In genomic region chr1:41417746-41418145, GRCh38 we compare ENCODE assay signal across 16 cellular contexts. TPM values are rescaled to one million over a fixed set of nuclear protein-coding genes. Genes with fewer than 3 reads are reported as not detected.
A peak's percentile ranks its signal among the peaks of the same experiment; 100 is the strongest.
DNase-seq lines count a peak whose midpoint lies in the region; ATAC-seq and TF ChIP-seq lines count a peak whose summit lies in the region.
"Had no signal": no experiment of that assay in that cellular context is flagged by ENCODE, and none has a peak within 500 bp of the region (broad histone marks: within the 10 kb centered on the region; RNA-seq: fewer than 3 reads in every experiment).

No MANE protein-coding gene starts in this region.

- peaks cover 6 to 27% (median 15%) of the 10 kb centered on the region in 9 donors for H3K4me1 ChIP-seq in heart right ventricle
- peaks cover 9% of the 10 kb centered on the region for H3K4me1 ChIP-seq in osteoblast (ENCODE audit: insufficient read depth, low read length)
- peaks cover 41% of the 10 kb centered on the region for H3K4me1 ChIP-seq in vagina

- intact Hi-C loops in Right ventricle myocardium superior (cut with DNase I): loop anchor here (5.0 kb wide), 3 partner anchors 95 to 150 kb away; no protein-coding TSS in a partner anchor
- intact Hi-C loops in heart right ventricle (cut with DNase I): loop anchor here (1.0 to 10.0 kb wide), 12 partner anchors 50 to 150 kb away; partner anchors contain the start of gene FOXO6 (in 4 of the 10)
- intact Hi-C loops in vagina (cut with DNase I): loop anchor here (5.0 kb wide), 1 partner anchor 135 kb away; no protein-coding TSS in a partner anchor

- H4K20me1 ChIP-seq in osteoblast (ENCODE audit: insufficient read depth, low read length): no peaks in the 10 kb centered on the region

- H3K4me2 ChIP-seq in osteoblast (ENCODE audit: insufficient read depth, low read length): no peak overlapping the region

- H3K27me3 ChIP-seq in heart right ventricle (no peaks in the 10 kb centered on the region), osteoblast (ENCODE audit: insufficient read depth, low read length) (no peaks in the 10 kb centered on the region), vagina (no peaks in the 10 kb centered on the region)
- H3K27me3 ChIP-seq: BE2C, Peyer's patch had no signal

- H2AFZ ChIP-seq in osteoblast (ENCODE audit: low read length): peak overlapping the region; percentile 11

- no peak for TF ChIP-seq POLR2A in vagina (IDR thresholded peaks at IDR 0.05)

- H3K9me3 ChIP-seq in heart right ventricle (no peaks in the 10 kb centered on the region), osteoblast (ENCODE audit: low read depth, low read length) (no peaks in the 10 kb centered on the region), vagina (no peaks in the 10 kb centered on the region)
- H3K9me3 ChIP-seq: BE2C, left ventricle myocardium inferior, Peyer's patch, SK-N-SH, tibial artery had no signal

- WGBS in heart right ventricle, 2 donors: 63 to 75% methylated on average over 6 of the region's 6 CpGs

- DNase-seq in Right ventricle myocardium superior (peak; percentile 36), heart right ventricle (no peak), coronary artery (ENCODE audit: low spot score) (no peak), osteoblast (ENCODE audit: insufficient read length, low spot score, missing footprints) (peak; percentile 60), vagina (ENCODE audit: extremely low spot score in 2 of 2) (no peak), NCI-H345 (lab: John Stamatoyannopoulos, UW) (no peak), SK-N-DZ (ENCODE audit: low spot score) (no peak)
- no peak for DNase-seq in activated CD4-positive, alpha-beta T cell treated with anti-CD3 and anti-CD28 coated beads, Interleukin-2, amount 50 U/mL, for 1 hour

- ATAC-seq in Right ventricle myocardium superior (ENCODE audit: poor library complexity): no peak
- ATAC-seq in heart right ventricle: no peak

- H3K4me3 ChIP-seq in heart right ventricle (no peak overlapping the region), coronary artery (no peak overlapping the region), osteoblast (ENCODE audit: insufficient read depth, low read length) (no peak overlapping the region), vagina (no peak overlapping the region)
- H3K4me3 ChIP-seq: left ventricle myocardium inferior, Peyer's patch, tibial artery had no signal

- H3K36me3 ChIP-seq in heart right ventricle: no peaks in the 10 kb centered on the region
- H3K36me3 ChIP-seq in osteoblast (ENCODE audit: insufficient read depth, low read length): no peaks in the 10 kb centered on the region
- no peaks in the 10 kb centered on the region for H3K36me3 ChIP-seq in vagina
- H3K36me3 ChIP-seq: BE2C, left ventricle myocardium inferior, Peyer's patch, tibial artery had no signal

- H3K79me2 ChIP-seq in osteoblast (ENCODE audit: insufficient read depth, low read length): no peaks in the 10 kb centered on the region

- TF ChIP-seq CTCF in heart right ventricle (IDR thresholded peaks at IDR 0.05) (no peak), coronary artery (IDR thresholded peaks at IDR 0.05) (no peak), osteoblast (IDR thresholded peaks at IDR 0.05; ENCODE audit: extremely low read depth, low read depth, low read length) (no peak), vagina (IDR thresholded peaks at IDR 0.05) (no peak)

- H3K27ac ChIP-seq in heart right ventricle (peak overlapping the region in 2 of 10 donors; percentile 78 to 87), coronary artery (peak overlapping the region; percentile 80 to 83), osteoblast (ENCODE audit: low read depth, low read length) (peak overlapping the region; percentile 59), vagina (peak overlapping the region; percentile 76)
- H3K27ac ChIP-seq: VCaP had no signal

RNA-seq across cellular contexts. Expression of gene FOXO6, which starts 56.5 kb away (rescaled TPM):
- total RNA-seq in Right ventricle myocardium superior (3.6 TPM), heart right ventricle (1 to 10 TPM in 8 of 10 donors, under 1 TPM in 2; 0.30 to 2.6 (median 1.4) TPM), osteoblast (not detected in 2 replicates), vagina (1.7 TPM)
- under 1 TPM; 0.77 to 0.95 TPM for polyA plus RNA-seq in heart right ventricle
- 4.4 and 4.8 TPM in 2 replicates for polyA plus RNA-seq in SK-N-DZ (2014; cell fraction: cytosol; rRNA removed)
- 0.61 and 2.0 TPM in 2 replicates for polyA plus RNA-seq in SK-N-DZ (2014; cell fraction: nucleus; rRNA removed)
- total RNA-seq: dermis blood vessel endothelial cell had no signal
- polyA plus RNA-seq: IgD-negative memory B cell had no signal

Comparison
In these comparisons a context has a peak if more than half of its experiments do, and no peak if none do; other contexts are left out.
1. DNase-seq: peak in Right ventricle myocardium superior (single experiment) and osteoblast (single experiment); none in heart right ventricle (0 of 2), coronary artery (single experiment), vagina (0 of 2), NCI-H345 (single experiment), SK-N-DZ (single experiment) and activated CD4-positive, alpha-beta T cell treated with anti-CD3 and anti-CD28 coated beads, Interleukin-2, amount 50 U/mL, for 1 hour (single experiment).